ENCODE assay signal across 1 cellular context in the genomic region with DNA sequence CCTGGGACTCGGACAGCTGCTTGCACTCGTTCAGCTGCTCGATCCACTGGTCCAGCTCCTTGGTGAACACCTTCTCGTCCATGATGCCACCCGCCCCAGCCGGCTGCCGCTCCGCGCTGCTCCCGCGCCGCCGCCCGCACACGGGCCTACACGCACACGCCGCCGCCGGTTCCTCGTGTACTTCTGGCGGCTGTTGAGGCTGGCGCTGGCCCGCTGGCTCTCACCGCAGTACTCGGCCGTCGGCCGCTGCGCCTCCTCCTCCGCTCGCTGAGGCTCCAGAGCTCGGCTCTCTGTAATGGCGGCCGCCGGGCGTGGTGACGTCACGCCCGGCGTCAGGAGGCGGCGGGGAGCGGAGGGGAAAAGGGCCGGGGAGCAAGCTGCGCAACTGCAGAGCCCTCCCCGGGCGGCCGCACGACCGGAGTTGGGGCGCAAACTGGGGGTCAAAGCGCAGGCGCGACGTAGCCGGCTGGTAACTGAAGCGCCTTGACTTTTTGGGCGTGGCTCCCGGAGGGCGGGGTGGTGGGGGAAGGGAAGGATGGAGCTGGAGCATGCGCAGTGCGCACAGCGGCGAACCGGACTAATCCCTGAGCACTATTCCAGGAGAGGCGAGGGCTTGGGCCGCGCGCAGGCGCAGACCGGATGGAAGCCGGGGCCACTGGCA.
TF ChIP-seq lines count a peak whose summit lies in the region.

Gene PPP2CA, minus strand, starts transcription at position 294 of the 661 bp plus-strand sequence. Its CDS starts 212 bp downstream, at position 82.

TF ChIP-seq in HepG2, 621 proteins besides CTCF, POLR2A, EP300 and RAD21 (continued from another document and continues in another):
- TF ChIP-seq PRDM15 (CRISPR knock-in tag; IDR thresholded peaks at IDR 0.05) = no peak
- peak; percentile 63; the same call in 1 of the 2 replicates for TF ChIP-seq JUN (CRISPR knock-in tag; IDR thresholded peaks at IDR 0.05)
- 0 out of 2 replicates have a peak, but pooled peaks have one; percentile 9 for TF ChIP-seq ZNF839 (CRISPR knock-in tag; IDR thresholded peaks at IDR 0.05; ENCODE audit: borderline replicate concordance)
- 0 out of 2 replicates have a peak, but pooled peaks have one; percentile 17 for TF ChIP-seq TOE1 (CRISPR knock-in tag; IDR thresholded peaks at IDR 0.05)
- peak; percentile 44; the same call in 1 of the 2 replicates for TF ChIP-seq ZNF558 (CRISPR knock-in tag; IDR thresholded peaks at IDR 0.05; ENCODE audit: borderline replicate concordance)
- no peak for TF ChIP-seq ZNF644 (CRISPR knock-in tag; IDR thresholded peaks at IDR 0.05; ENCODE audit: low read depth)
- no peak for TF ChIP-seq GLI4 (CRISPR knock-in tag; IDR thresholded peaks at IDR 0.05; ENCODE audit: borderline replicate concordance)
- no peak for TF ChIP-seq MED8 (CRISPR knock-in tag; IDR thresholded peaks at IDR 0.05; ENCODE audit: insufficient replicate concordance)
- TF ChIP-seq NR1H2 (CRISPR knock-in tag; IDR thresholded peaks at IDR 0.05; ENCODE audit: borderline replicate concordance, low read depth) = no peak
- TF ChIP-seq PAF1 (CRISPR knock-in tag; IDR thresholded peaks at IDR 0.05) = no peak
- no peak for TF ChIP-seq ZNF337 (CRISPR knock-in tag; IDR thresholded peaks at IDR 0.05; ENCODE audit: borderline replicate concordance, low read depth)
- TF ChIP-seq MIXL1 (CRISPR knock-in tag; IDR thresholded peaks at IDR 0.05) = no peak; the same call in 1 of the 2 replicates
- no peak for TF ChIP-seq ZNF24 (IDR thresholded peaks at IDR 0.05)
- no peak for TF ChIP-seq MTF1 (CRISPR knock-in tag; IDR thresholded peaks at IDR 0.05)
- TF ChIP-seq ISX (CRISPR knock-in tag; conservative IDR thresholded peaks at IDR 0.05) = no peak
- TF ChIP-seq, protein P1, sequence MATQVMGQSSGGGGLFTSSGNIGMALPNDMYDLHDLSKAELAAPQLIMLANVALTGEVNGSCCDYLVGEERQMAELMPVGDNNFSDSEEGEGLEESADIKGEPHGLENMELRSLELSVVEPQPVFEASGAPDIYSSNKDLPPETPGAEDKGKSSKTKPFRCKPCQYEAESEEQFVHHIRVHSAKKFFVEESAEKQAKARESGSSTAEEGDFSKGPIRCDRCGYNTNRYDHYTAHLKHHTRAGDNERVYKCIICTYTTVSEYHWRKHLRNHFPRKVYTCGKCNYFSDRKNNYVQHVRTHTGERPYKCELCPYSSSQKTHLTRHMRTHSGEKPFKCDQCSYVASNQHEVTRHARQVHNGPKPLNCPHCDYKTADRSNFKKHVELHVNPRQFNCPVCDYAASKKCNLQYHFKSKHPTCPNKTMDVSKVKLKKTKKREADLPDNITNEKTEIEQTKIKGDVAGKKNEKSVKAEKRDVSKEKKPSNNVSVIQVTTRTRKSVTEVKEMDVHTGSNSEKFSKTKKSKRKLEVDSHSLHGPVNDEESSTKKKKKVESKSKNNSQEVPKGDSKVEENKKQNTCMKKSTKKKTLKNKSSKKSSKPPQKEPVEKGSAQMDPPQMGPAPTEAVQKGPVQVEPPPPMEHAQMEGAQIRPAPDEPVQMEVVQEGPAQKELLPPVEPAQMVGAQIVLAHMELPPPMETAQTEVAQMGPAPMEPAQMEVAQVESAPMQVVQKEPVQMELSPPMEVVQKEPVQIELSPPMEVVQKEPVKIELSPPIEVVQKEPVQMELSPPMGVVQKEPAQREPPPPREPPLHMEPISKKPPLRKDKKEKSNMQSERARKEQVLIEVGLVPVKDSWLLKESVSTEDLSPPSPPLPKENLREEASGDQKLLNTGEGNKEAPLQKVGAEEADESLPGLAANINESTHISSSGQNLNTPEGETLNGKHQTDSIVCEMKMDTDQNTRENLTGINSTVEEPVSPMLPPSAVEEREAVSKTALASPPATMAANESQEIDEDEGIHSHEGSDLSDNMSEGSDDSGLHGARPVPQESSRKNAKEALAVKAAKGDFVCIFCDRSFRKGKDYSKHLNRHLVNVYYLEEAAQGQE (IDR thresholded peaks at IDR 0.05; ENCODE audit: borderline replicate concordance in 1 of 2, low read depth in 1 of 2, low read length in 2 of 2) = no peak
- TF ChIP-seq CAMTA2 (CRISPR knock-in tag; IDR thresholded peaks at IDR 0.05; ENCODE audit: borderline replicate concordance) = no peak
- no peak for TF ChIP-seq RBM22 (optimal IDR thresholded peaks at IDR 0.05; ENCODE audit: low read length)
- TF ChIP-seq JUND (CRISPR knock-in tag; IDR thresholded peaks at IDR 0.05) = no peak
- TF ChIP-seq, protein P2, sequence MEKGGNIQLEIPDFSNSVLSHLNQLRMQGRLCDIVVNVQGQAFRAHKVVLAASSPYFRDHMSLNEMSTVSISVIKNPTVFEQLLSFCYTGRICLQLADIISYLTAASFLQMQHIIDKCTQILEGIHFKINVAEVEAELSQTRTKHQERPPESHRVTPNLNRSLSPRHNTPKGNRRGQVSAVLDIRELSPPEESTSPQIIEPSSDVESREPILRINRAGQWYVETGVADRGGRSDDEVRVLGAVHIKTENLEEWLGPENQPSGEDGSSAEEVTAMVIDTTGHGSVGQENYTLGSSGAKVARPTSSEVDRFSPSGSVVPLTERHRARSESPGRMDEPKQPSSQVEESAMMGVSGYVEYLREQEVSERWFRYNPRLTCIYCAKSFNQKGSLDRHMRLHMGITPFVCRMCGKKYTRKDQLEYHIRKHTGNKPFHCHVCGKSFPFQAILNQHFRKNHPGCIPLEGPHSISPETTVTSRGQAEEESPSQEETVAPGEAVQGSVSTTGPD (CRISPR knock-in tag; IDR thresholded peaks at IDR 0.05) = no peak
- TF ChIP-seq ZNF549 (CRISPR knock-in tag; IDR thresholded peaks at IDR 0.05) = no peak; the same call in 1 of the 2 replicates
- no peak for TF ChIP-seq ZNF343 (CRISPR knock-in tag; IDR thresholded peaks at IDR 0.05)
- no peak for TF ChIP-seq RAD51 (IDR thresholded peaks at IDR 0.05; ENCODE audit: borderline replicate concordance)
- TF ChIP-seq, protein P3, sequence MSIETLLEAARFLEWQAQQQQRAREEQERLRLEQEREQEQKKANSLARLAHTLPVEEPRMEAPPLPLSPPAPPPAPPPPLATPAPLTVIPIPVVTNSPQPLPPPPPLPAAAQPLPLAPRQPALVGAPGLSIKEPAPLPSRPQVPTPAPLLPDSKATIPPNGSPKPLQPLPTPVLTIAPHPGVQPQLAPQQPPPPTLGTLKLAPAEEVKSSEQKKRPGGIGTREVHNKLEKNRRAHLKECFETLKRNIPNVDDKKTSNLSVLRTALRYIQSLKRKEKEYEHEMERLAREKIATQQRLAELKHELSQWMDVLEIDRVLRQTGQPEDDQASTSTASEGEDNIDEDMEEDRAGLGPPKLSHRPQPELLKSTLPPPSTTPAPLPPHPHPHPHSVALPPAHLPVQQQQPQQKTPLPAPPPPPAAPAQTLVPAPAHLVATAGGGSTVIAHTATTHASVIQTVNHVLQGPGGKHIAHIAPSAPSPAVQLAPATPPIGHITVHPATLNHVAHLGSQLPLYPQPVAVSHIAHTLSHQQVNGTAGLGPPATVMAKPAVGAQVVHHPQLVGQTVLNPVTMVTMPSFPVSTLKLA (IDR thresholded peaks at IDR 0.05) = no peak; the same call in 1 of the 2 replicates
- TF ChIP-seq ATRX (CRISPR knock-in tag; IDR thresholded peaks at IDR 0.05; ENCODE audit: borderline replicate concordance) = no peak
- no peak for TF ChIP-seq RNF2 (conservative IDR thresholded peaks at IDR 0.05; ENCODE audit: low read depth)
- TF ChIP-seq ZNF577 (CRISPR knock-in tag; IDR thresholded peaks at IDR 0.05; ENCODE audit: borderline replicate concordance, low read depth) = no peak
- TF ChIP-seq CBX1 (IDR thresholded peaks at IDR 0.05; ENCODE audit: low read depth) = no peak
- TF ChIP-seq, protein P4, sequence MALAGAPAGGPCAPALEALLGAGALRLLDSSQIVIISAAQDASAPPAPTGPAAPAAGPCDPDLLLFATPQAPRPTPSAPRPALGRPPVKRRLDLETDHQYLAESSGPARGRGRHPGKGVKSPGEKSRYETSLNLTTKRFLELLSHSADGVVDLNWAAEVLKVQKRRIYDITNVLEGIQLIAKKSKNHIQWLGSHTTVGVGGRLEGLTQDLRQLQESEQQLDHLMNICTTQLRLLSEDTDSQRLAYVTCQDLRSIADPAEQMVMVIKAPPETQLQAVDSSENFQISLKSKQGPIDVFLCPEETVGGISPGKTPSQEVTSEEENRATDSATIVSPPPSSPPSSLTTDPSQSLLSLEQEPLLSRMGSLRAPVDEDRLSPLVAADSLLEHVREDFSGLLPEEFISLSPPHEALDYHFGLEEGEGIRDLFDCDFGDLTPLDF (CRISPR knock-in tag; IDR thresholded peaks at IDR 0.05) = no peak; the same call in 1 of the 2 replicates
- no peak for TF ChIP-seq AKNA (CRISPR knock-in tag; IDR thresholded peaks at IDR 0.05; ENCODE audit: borderline replicate concordance)
- TF ChIP-seq PAX8 (CRISPR knock-in tag; IDR thresholded peaks at IDR 0.05; ENCODE audit: borderline replicate concordance) = peak; percentile 42; the same call in 1 of the 2 replicates
- peak; percentile 54; the same call in 1 of the 2 replicates for TF ChIP-seq ZNF451 (CRISPR knock-in tag; IDR thresholded peaks at IDR 0.05)
- peak; percentile 99 for TF ChIP-seq HOXA3 (CRISPR knock-in tag; IDR thresholded peaks at IDR 0.05)
- TF ChIP-seq, protein P5, sequence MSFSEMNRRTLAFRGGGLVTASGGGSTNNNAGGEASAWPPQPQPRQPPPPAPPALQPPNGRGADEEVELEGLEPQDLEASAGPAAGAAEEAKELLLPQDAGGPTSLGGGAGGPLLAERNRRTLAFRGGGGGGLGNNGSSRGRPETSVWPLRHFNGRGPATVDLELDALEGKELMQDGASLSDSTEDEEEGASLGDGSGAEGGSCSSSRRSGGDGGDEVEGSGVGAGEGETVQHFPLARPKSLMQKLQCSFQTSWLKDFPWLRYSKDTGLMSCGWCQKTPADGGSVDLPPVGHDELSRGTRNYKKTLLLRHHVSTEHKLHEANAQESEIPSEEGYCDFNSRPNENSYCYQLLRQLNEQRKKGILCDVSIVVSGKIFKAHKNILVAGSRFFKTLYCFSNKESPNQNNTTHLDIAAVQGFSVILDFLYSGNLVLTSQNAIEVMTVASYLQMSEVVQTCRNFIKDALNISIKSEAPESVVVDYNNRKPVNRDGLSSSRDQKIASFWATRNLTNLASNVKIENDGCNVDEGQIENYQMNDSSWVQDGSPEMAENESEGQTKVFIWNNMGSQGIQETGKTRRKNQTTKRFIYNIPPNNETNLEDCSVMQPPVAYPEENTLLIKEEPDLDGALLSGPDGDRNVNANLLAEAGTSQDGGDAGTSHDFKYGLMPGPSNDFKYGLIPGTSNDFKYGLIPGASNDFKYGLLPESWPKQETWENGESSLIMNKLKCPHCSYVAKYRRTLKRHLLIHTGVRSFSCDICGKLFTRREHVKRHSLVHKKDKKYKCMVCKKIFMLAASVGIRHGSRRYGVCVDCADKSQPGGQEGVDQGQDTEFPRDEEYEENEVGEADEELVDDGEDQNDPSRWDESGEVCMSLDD (CRISPR knock-in tag; IDR thresholded peaks at IDR 0.05; ENCODE audit: borderline replicate concordance) = peak; percentile 80
- TF ChIP-seq HOXA5 (CRISPR knock-in tag; IDR thresholded peaks at IDR 0.05) = 0 out of 2 replicates have a peak, but pooled peaks have one; percentile 57
- TF ChIP-seq ZIK1 (CRISPR knock-in tag; IDR thresholded peaks at IDR 0.05; ENCODE audit: borderline replicate concordance, low read depth) = no peak
- TF ChIP-seq CBX5 (CRISPR knock-in tag; IDR thresholded peaks at IDR 0.05; ENCODE audit: borderline replicate concordance) = 0 out of 2 replicates have a peak, but pooled peaks have one; percentile 28
